8 cellular contexts compared by ENCODE assay signal in the genomic region with DNA sequence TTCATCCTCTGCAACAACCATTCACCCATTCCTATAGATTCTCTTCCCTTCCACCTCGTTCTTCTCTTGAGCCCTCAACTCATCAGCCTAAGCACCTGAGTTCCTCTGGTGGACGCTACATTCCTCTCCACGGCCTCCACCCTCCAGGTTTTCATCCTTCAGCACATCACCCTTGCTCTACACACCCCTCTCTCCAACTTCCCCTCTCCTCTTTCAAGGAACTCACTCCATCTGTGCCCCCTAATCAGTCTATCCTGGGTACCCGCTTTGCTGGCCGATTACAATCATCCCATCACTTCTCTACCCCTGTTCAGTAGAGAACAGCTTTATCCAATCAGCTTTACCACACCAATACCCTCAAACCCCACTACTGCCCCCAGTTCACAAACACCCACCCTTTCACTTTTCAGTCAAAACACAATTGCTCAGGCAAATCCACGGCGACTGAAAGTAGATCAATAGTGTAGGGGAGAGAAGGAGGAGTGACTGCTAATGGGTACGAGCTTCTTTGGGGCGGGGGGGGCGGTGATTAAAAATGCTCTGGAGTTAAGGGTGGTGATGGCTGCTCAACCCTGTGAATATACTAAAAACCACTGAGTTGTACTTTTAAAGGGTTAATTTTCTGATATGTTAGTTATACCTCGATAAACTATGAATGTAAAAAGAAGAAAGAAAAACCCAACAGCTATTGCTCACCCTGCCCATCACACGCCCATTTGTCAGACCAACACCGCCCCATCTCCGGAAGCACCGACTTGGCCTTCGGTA. TPM values are rescaled to one million over a fixed set of nuclear protein-coding genes. Genes with fewer than 3 reads are reported as not detected.
DNase-seq lines count a peak whose midpoint lies in the region; ATAC-seq and TF ChIP-seq lines count a peak whose summit lies in the region.

No MANE protein-coding gene starts in this region.

- H3K4me1 Mint-ChIP-seq in Caco-2 (ENCODE audit: low read depth, unreplicated experiment) = peaks cover 8% of the 10 kb centered on the region

- DNase-seq in Caco-2 = no peak
- DNase-seq in OCI-LY7 (ENCODE audit: low spot score) = peak; percentile 30
- DNase-seq in body of pancreas = peak in 1 of 4 donors; percentile 19
- no peak for DNase-seq in left colon
- peak; percentile 4 to 5 for DNase-seq in stimulated activated CD8-positive, alpha-beta memory T cell treated with anti-CD3 and anti-CD28 coated beads, Interleukin-15, amount 100 ng/mL, for 4 hours (ENCODE audit: low read depth in 2 of 2)
- DNase-seq in SHP77 (lab: John Stamatoyannopoulos, UW) = no peak

- no TSS peak for BruUV-seq in Caco-2 (replicated peaks; lab: Mats Ljungman, UMichigan)
- no TSS peak for BruUV-seq in OCI-LY7 (replicated peaks; lab: Mats Ljungman, UMichigan)

- H3K4me3 Mint-ChIP-seq in Caco-2 (ENCODE audit: unreplicated experiment) = peak overlapping the region; percentile 76

- H3K36me3 ChIP-seq in Caco-2 (ENCODE audit: control insufficient read depth, insufficient read depth, low read length) (no peaks in the 10 kb centered on the region), OCI-LY7 (ENCODE audit: insufficient read depth, low read length) (peaks cover 15% of the 10 kb centered on the region), body of pancreas (replicated peaks in 1 of 2; ENCODE audit: insufficient read depth in 1 of 2, low read depth in 2 of 2) (no peaks in the 10 kb centered on the region)

- H3K4me2 ChIP-seq in OCI-LY7 (ENCODE audit: low read length) = peak overlapping the region; percentile 90

- H3K9me2 ChIP-seq in OCI-LY7 (ENCODE audit: insufficient read depth, low read length) = no peaks in the 10 kb centered on the region

- H3K4me3 ChIP-seq in Caco-2 (ENCODE audit: low read depth, low read length) (peak overlapping the region; percentile 47), OCI-LY7 (ENCODE audit: low read depth, low read length, poor library complexity, severe bottlenecking) (peak overlapping the region; percentile 92), body of pancreas (peak overlapping the region; percentile 85 to 98)

- H3K9me3 ChIP-seq in Caco-2 (no peaks in the 10 kb centered on the region), OCI-LY7 (ENCODE audit: low read length) (no peaks in the 10 kb centered on the region), body of pancreas (no peaks in the 10 kb centered on the region)

- no peaks in the 10 kb centered on the region for H3K4me1 ChIP-seq in Caco-2
- peaks cover 36% of the 10 kb centered on the region for H3K4me1 ChIP-seq in OCI-LY7 (ENCODE audit: insufficient read depth, low read length, poor library complexity, severe bottlenecking)
- peaks cover 35% of the 10 kb centered on the region for H3K4me1 ChIP-seq in body of pancreas

- CTCF ChIA-PET in Caco-2 (lab: Charles Lee) (no interaction called here), OCI-LY7 (lab: Charles Lee; ENCODE audit: unreplicated experiment) (interaction anchor here (0.6 kb wide), 1 partner anchor 10 kb away, joined by 3 read pairs; no protein-coding TSS in a partner anchor)

- 10% methylated on average over 16 of the region's 16 CpGs for WGBS in body of pancreas, 2 donors

- peaks cover 51% of the 10 kb centered on the region for H3K79me2 ChIP-seq in OCI-LY7 (ENCODE audit: insufficient read depth, low read depth, low read length)

- H3K27ac Mint-ChIP-seq in Caco-2 (ENCODE audit: unreplicated experiment) = peak overlapping the region; percentile 20

- peak; percentile 33 for ATAC-seq in GM21619 (IDR thresholded peaks at IDR 0.05; ENCODE audit: unreplicated experiment)
- no peak for ATAC-seq in body of pancreas
- peak; percentile 55 for ATAC-seq in left colon
- ATAC-seq in HG03139 (IDR thresholded peaks at IDR 0.05; ENCODE audit: unreplicated experiment) = no peak

- POLR2A ChIA-PET in Caco-2 (lab: Charles Lee) (interaction anchor here (0.5 kb wide), 1 partner anchor 377 kb away, joined by 5 read pairs; no protein-coding TSS in a partner anchor), OCI-LY7 (lab: Charles Lee) (interaction anchor here (0.6 to 3.2 kb wide), 5 partner anchors 9 to 916 kb away, joined by 3 to 14 read pairs (median 3); no protein-coding TSS in a partner anchor)

- no peaks in the 10 kb centered on the region for H3K27me3 Mint-ChIP-seq in Caco-2 (ENCODE audit: insufficient read depth, unreplicated experiment)

- H3K36me3 Mint-ChIP-seq in Caco-2 (ENCODE audit: insufficient read depth, unreplicated experiment) = no peaks in the 10 kb centered on the region

- H3K27me3 ChIP-seq in Caco-2 (replicated peaks; ENCODE audit: control insufficient read depth, insufficient read depth, low read length) (no peaks in the 10 kb centered on the region), body of pancreas (no peaks in the 10 kb centered on the region)

- peak overlapping the region; percentile 51 for H3K27ac ChIP-seq in OCI-LY7 (ENCODE audit: low read depth, low read length, poor library complexity, severe bottlenecking)
- H3K27ac ChIP-seq in body of pancreas = peak overlapping the region; percentile 37 to 89 (median 86)

- no peak for TF ChIP-seq POLR2A in body of pancreas (IDR thresholded peaks at IDR 0.05)

- intact Hi-C loops in Caco-2 (cut with micrococcal nuclease; ENCODE audit: unreplicated experiment) = loop anchor here (2.0 kb wide), 1 partner anchor 33 kb away; a partner anchor contains a TSS
- intact Hi-C loops in OCI-LY7 (cut with micrococcal nuclease; ENCODE audit: unreplicated experiment) = loop anchor here (10.0 kb wide), 1 partner anchor 785 kb away; no protein-coding TSS in a partner anchor
- intact Hi-C loops in body of pancreas (cut with DNase I) = no loop called here
- intact Hi-C loops in left colon (cut with DNase I, micrococcal nuclease) = no loop called here

- no peaks in the 10 kb centered on the region for H3K9me3 Mint-ChIP-seq in Caco-2 (ENCODE audit: unreplicated experiment)

- no peak overlapping the region; the same call in 1 of the 2 replicates for H2AFZ ChIP-seq in OCI-LY7 (ENCODE audit: low read length)

- TF ChIP-seq CTCF in Caco-2 (IDR thresholded peaks at IDR 0.05; ENCODE audit: insufficient read depth in 1 of 2, low read depth in 1 of 2, low read length in 1 of 2, severe bottlenecking in 1 of 2, unreplicated experiment in 1 of 2) (no peak), OCI-LY7 (conservative IDR thresholded peaks at IDR 0.05; ENCODE audit: low read length) (no peak), body of pancreas (IDR thresholded peaks at IDR 0.05) (no peak)

- H4K20me1 ChIP-seq in OCI-LY7 (ENCODE audit: insufficient read depth, low read length) = peaks cover 10% of the 10 kb centered on the region; the same call in 1 of the 2 replicates

RNA-seq across cellular contexts. Expression of a gene that starts 0.9 kb away (rescaled TPM):
- total RNA-seq in Caco-2 (2022) (33.1 and 35.1 TPM in 2 replicates), OCI-LY7 (2022) (59.2 and 77.2 TPM in 2 replicates), body of pancreas (100 to 1,000 TPM in 1 of 2 donors, 10 to 100 TPM in 1; 59.1 to 115 TPM), left colon (10 to 100 TPM; 44.5 to 45.6 TPM)
- total RNA-seq in OCI-LY7 (2014; rRNA removed; shearing (Covaris generic)) = 82.6 and 128 TPM in 2 replicates

RNA-seq across cellular contexts. Expression of a gene that starts 27.4 kb away (rescaled TPM):
- total RNA-seq in Caco-2 (2022) = 14.0 and 14.7 TPM in 2 replicates
- total RNA-seq in OCI-LY7 (2014; rRNA removed; shearing (Covaris generic)) = 5.7 and 6.8 TPM in 2 replicates
- total RNA-seq in OCI-LY7 (2022) = 11.1 and 13.5 TPM in 2 replicates
- 10 to 100 TPM; 19.7 to 22.4 TPM for total RNA-seq in body of pancreas
- 10 to 100 TPM; 63.1 to 73.1 TPM for total RNA-seq in left colon

RNA-seq across cellular contexts. Expression of a gene that starts 32.7 kb away (rescaled TPM):
- total RNA-seq in Caco-2 (2022) (989 and 1,037 TPM in 2 replicates), OCI-LY7 (2022) (1,167 and 1,261 TPM in 2 replicates), body of pancreas (1,000 to 10,000 TPM; 1,760 to 2,564 TPM), left colon (1,000 to 10,000 TPM; 1,058 to 1,105 TPM)
- total RNA-seq in OCI-LY7 (2014; rRNA removed; shearing (Covaris generic)) = 1,122 and 1,135 TPM in 2 replicates

Comparison
In these comparisons a context has a peak if more than half of its experiments do, and no peak if none do; other contexts are left out.
1. DNase-seq: peak in OCI-LY7 (single experiment) and stimulated activated CD8-positive, alpha-beta memory T cell treated with anti-CD3 and anti-CD28 coated beads, Interleukin-15, amount 100 ng/mL, for 4 hours (2 of 2); none in Caco-2 (0 of 2), left colon (0 of 2) and SHP77 (0 of 2).
2. ATAC-seq: peak in GM21619 (single experiment) and left colon (single experiment); none in body of pancreas (single experiment) and HG03139 (single experiment).
3. intact Hi-C loops: an anchor here in Caco-2 (2.0 kb wide) and OCI-LY7 (10.0 kb wide); none called in body of pancreas and left colon.
4. Peak in every context shown above with its lines, with median percentiles within 50 percentile points of each other: H3K4me3 ChIP-seq.